In the genomic region with DNA sequence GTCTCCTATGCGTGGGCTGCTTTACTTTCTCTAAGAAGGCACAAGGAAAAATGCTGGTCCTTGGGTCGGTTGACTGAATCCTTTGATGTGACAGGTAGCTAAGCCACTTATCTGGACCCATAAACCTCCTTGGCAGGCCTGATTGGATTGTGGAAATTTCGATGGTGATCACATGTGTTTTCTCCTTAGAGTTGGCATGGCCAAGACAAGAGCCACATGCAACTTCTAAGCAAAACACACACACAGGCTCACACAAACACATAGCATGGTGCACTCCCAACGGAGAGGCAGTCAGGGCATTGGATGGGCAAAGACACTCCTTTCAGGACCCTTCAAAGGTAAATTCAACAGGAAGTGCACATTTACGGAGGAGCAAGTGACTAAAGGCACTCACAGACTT, we compare ENCODE assay signal across 23 cellular contexts.
DNase-seq lines count a peak whose midpoint lies in the region; ATAC-seq and TF ChIP-seq lines count a peak whose summit lies in the region.
"Had no signal": no experiment of that assay in that cellular context is flagged by ENCODE, and none has a peak within 500 bp of the region (broad histone marks: within the 10 kb centered on the region; RNA-seq: fewer than 3 reads in every experiment).

No MANE protein-coding gene starts in this region.

- peaks cover 22% of the 10 kb centered on the region for H3K4me1 ChIP-seq in CD4-positive, CD25-positive, alpha-beta regulatory T cell (ENCODE audit: control insufficient read depth, insufficient read depth, low read length, poor library complexity, severe bottlenecking)
- H3K4me1 ChIP-seq in rectal smooth muscle tissue (ENCODE audit: control insufficient read depth, insufficient read depth, low read length) = peaks cover 24% of the 10 kb centered on the region

- peaks cover 20 to 53% (median 29%) of the 10 kb centered on the region in 4 donors for H3K4me1 Mint-ChIP-seq in CD4-positive, CD25-positive, alpha-beta regulatory T cell
- H3K4me1 Mint-ChIP-seq in glutamatergic neuron (ENCODE audit: low read depth, unreplicated experiment) = peaks cover 89% of the 10 kb centered on the region

- peak overlapping the region in 2 of 4 donors; percentile 73 to 87 for H3K4me3 Mint-ChIP-seq in CD4-positive, CD25-positive, alpha-beta regulatory T cell
- H3K4me3 Mint-ChIP-seq in glutamatergic neuron (ENCODE audit: unreplicated experiment) = peak overlapping the region; percentile 43
- H3K4me3 Mint-ChIP-seq: activated CD8-positive, alpha-beta T cell treated with anti-CD3 and anti-CD28 coated beads for 36 hours; activated naive CD8-positive, alpha-beta T cell treated with anti-CD3 and anti-CD28 coated beads, Interleukin-2, amount 50 U/mL, for 24 hours; H9 had no signal

- H3K9me3 ChIP-seq in CD4-positive, CD25-positive, alpha-beta regulatory T cell (ENCODE audit: control insufficient read depth in 2 of 2, low read length in 2 of 2) = no peaks in the 10 kb centered on the region
- no peaks in the 10 kb centered on the region for H3K9me3 ChIP-seq in WERI-Rb-1 (ENCODE audit: severe bottlenecking)

- no peaks in the 10 kb centered on the region for H3K36me3 Mint-ChIP-seq in CD4-positive, CD25-positive, alpha-beta regulatory T cell
- no peaks in the 10 kb centered on the region for H3K36me3 Mint-ChIP-seq in glutamatergic neuron (ENCODE audit: unreplicated experiment)

- no peak overlapping the region for H3K27ac ChIP-seq in CD4-positive, CD25-positive, alpha-beta regulatory T cell (ENCODE audit: insufficient read depth, low read length, poor library complexity, severe bottlenecking)
- H3K27ac ChIP-seq in WERI-Rb-1 (peak overlapping the region; percentile 94), rectal smooth muscle tissue (ENCODE audit: low read depth, low read length) (peak overlapping the region; percentile 97)
- H3K27ac ChIP-seq: brain microvascular endothelial cell, KMS-11 had no signal

- H3K27me3 Mint-ChIP-seq in CD4-positive, CD25-positive, alpha-beta regulatory T cell = peaks cover 16% of the 10 kb centered on the region
- peaks cover 17% of the 10 kb centered on the region for H3K27me3 Mint-ChIP-seq in glutamatergic neuron (ENCODE audit: unreplicated experiment)
- H3K27me3 Mint-ChIP-seq: activated CD8-positive, alpha-beta T cell treated with anti-CD3 and anti-CD28 coated beads for 36 hours had no signal

- DNase-seq in CD4-positive, CD25-positive, alpha-beta regulatory T cell = no peak
- DNase-seq in WERI-Rb-1 = no peak
- DNase-seq in glutamatergic neuron = no peak
- DNase-seq in GOT3 (lab: John Stamatoyannopoulos, UW) = no peak
- no peak for DNase-seq in inferior parietal cortex (ENCODE audit: extremely low spot score)
- DNase-seq: activated CD8-positive, alpha-beta T cell treated with anti-CD3 and anti-CD28 coated beads for 36 hours; activated gamma-delta T cell; activated naive CD8-positive, alpha-beta T cell treated with anti-CD3 and anti-CD28 coated beads, Interleukin-2, amount 50 U/mL, for 24 hours; brain microvascular endothelial cell; H9; left colon; midbrain; NCI-H1694; NCI-H2171; NCI-H524; stimulated activated CD4-positive, alpha-beta T cell treated with anti-CD3 and anti-CD28 coated beads, Interleukin-4, amount 100 ng/mL, for 1 hour; stimulated activated naive CD4-positive, alpha-beta T cell treated with Interleukin-2 at 50 U/mL for 16 hours; trophoblast cell had no signal

- no peak overlapping the region for H3K4me3 ChIP-seq in CD4-positive, CD25-positive, alpha-beta regulatory T cell (ENCODE audit: low read depth, low read length)
- H3K4me3 ChIP-seq in WERI-Rb-1 (ENCODE audit: low read depth, low read length) (no peak overlapping the region), rectal smooth muscle tissue (ENCODE audit: low read length) (no peak overlapping the region)

- peaks cover 2% of the 10 kb centered on the region for H3K27me3 ChIP-seq in CD4-positive, CD25-positive, alpha-beta regulatory T cell (ENCODE audit: control insufficient read depth, insufficient read depth, low read length)
- H3K27me3 ChIP-seq in WERI-Rb-1 (ENCODE audit: insufficient read depth, low read depth, severe bottlenecking) (no peaks in the 10 kb centered on the region), rectal smooth muscle tissue (ENCODE audit: control insufficient read depth, insufficient read depth, low read length) (no peaks in the 10 kb centered on the region)
- H3K27me3 ChIP-seq: brain microvascular endothelial cell had no signal

- no peak for ATAC-seq in CD4-positive, CD25-positive, alpha-beta regulatory T cell (ENCODE audit: low read depth in 2 of 2)
- no peak for ATAC-seq in HG03442 (IDR thresholded peaks at IDR 0.05; ENCODE audit: unreplicated experiment)
- ATAC-seq in GM21717 (IDR thresholded peaks at IDR 0.05; ENCODE audit: unreplicated experiment) = no peak
- ATAC-seq: activated CD8-positive, alpha-beta T cell treated with anti-CD3 and anti-CD28 coated beads for 36 hours; activated naive CD8-positive, alpha-beta T cell treated with anti-CD3 and anti-CD28 coated beads, Interleukin-2, amount 50 U/mL, for 24 hours; left colon; SK-N-SH treated with all-trans-retinoic acid at 6 μM for 48 hours had no signal

- H3K9me3 Mint-ChIP-seq in CD4-positive, CD25-positive, alpha-beta regulatory T cell = peaks cover 0 to 1% (median 0%) of the 10 kb centered on the region in 7 donors
- H3K9me3 Mint-ChIP-seq in glutamatergic neuron (ENCODE audit: unreplicated experiment) = peaks cover 11% of the 10 kb centered on the region
- H3K9me3 Mint-ChIP-seq: activated CD8-positive, alpha-beta T cell treated with anti-CD3 and anti-CD28 coated beads for 36 hours; activated naive CD8-positive, alpha-beta T cell treated with anti-CD3 and anti-CD28 coated beads, Interleukin-2, amount 50 U/mL, for 24 hours; H9 had no signal

- H3K9ac ChIP-seq in rectal smooth muscle tissue (ENCODE audit: low read length) = no peak overlapping the region
- H3K9ac ChIP-seq: KMS-11 had no signal

- H3K27ac Mint-ChIP-seq in CD4-positive, CD25-positive, alpha-beta regulatory T cell = peak overlapping the region; percentile 29 to 66 (median 36)
- peak overlapping the region; percentile 97 for H3K27ac Mint-ChIP-seq in glutamatergic neuron (ENCODE audit: unreplicated experiment)
- H3K27ac Mint-ChIP-seq: activated CD8-positive, alpha-beta T cell treated with anti-CD3 and anti-CD28 coated beads for 36 hours; activated naive CD8-positive, alpha-beta T cell treated with anti-CD3 and anti-CD28 coated beads, Interleukin-2, amount 50 U/mL, for 24 hours had no signal

- TF ChIP-seq CTCF in WERI-Rb-1 (IDR thresholded peaks at IDR 0.05; ENCODE audit: low read depth, low read length) (no peak), glutamatergic neuron (IDR thresholded peaks at IDR 0.05; ENCODE audit: partially characterized antibody, unreplicated experiment) (no peak)

- no peaks in the 10 kb centered on the region for H3K36me3 ChIP-seq in CD4-positive, CD25-positive, alpha-beta regulatory T cell (ENCODE audit: control insufficient read depth, insufficient read depth, low read length)
- H3K36me3 ChIP-seq in WERI-Rb-1 (no peaks in the 10 kb centered on the region; the same call in 1 of the 2 replicates), rectal smooth muscle tissue (ENCODE audit: control insufficient read depth, insufficient read depth, low read length) (no peaks in the 10 kb centered on the region)
- H3K36me3 ChIP-seq: brain microvascular endothelial cell had no signal
